ENCODE assay signal across 1 cellular context in genomic region chr20:46344488-46345162, GRCh38.
TF ChIP-seq lines count a peak whose summit lies in the region.

No MANE protein-coding gene starts in this region.

TF ChIP-seq in IMR-90, 13 proteins besides CTCF, POLR2A, EP300 and RAD21:
- TF ChIP-seq BHLHE40 (IDR thresholded peaks at IDR 0.05; ENCODE audit: low read depth, low read length) (no peak), CHD1 (IDR thresholded peaks at IDR 0.05; ENCODE audit: low read depth, low read length) (no peak), USF2 (IDR thresholded peaks at IDR 0.05; ENCODE audit: low read depth, low read length) (no peak), FOS (IDR thresholded peaks at IDR 0.05; ENCODE audit: low read depth, low read length) (no peak), MXI1 (IDR thresholded peaks at IDR 0.05; ENCODE audit: borderline replicate concordance, low read depth, low read length) (no peak), MAFK (IDR thresholded peaks at IDR 0.05; ENCODE audit: low read depth, low read length) (no peak), ELK1 (IDR thresholded peaks at IDR 0.05; ENCODE audit: borderline replicate concordance, low read depth, low read length) (no peak), CEBPB (IDR thresholded peaks at IDR 0.05; ENCODE audit: low read depth, low read length) (no peak), SMC3 (IDR thresholded peaks at IDR 0.05; ENCODE audit: low read depth, low read length) (no peak), RFX5 (IDR thresholded peaks at IDR 0.05; ENCODE audit: low read depth, low read length) (no peak), NFE2L2 (IDR thresholded peaks at IDR 0.05; ENCODE audit: low read depth, low read length) (no peak), MAZ (IDR thresholded peaks at IDR 0.05; ENCODE audit: borderline replicate concordance, low read depth, low read length) (no peak), RCOR1 (IDR thresholded peaks at IDR 0.05; ENCODE audit: insufficient replicate concordance, low read length) (no peak)
TF ChIP-seq in IMR-90: peak in this region for 0.
